In the genomic region with DNA sequence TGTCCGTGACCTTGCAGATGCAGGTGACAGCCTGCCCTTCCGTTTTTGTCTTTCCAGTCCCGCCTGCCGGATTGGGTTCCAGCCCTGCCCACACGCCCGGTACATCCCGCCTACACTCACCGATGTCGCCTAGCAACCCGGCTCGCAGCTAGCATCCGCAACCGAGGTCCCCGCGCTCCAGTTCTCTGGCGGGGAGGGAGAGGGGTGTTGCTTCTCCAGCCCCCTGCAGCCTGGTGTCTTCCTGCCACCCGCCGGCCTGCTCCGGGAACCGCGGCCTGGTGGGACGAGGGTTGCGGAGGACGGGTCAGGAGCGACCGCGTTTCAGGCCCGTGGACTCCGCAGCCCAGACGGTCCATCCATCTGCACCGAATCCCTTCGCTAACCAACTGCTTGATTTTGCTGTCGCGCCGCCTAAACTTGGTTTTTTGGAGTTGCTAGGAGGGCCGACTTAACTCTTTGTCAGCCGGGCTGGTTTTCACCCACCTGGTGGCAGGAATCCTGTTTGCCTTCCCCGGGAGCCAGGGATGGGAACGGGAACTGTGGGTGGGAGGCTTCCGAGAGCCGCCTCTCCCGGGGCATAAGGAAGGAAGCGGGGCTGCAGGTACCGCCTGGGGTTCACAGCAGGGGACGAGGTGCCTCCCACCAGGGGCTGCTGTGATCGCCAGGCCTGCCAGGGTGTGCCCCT, we compare ENCODE assay signal across 9 cellular contexts. TPM values are rescaled to one million over a fixed set of nuclear protein-coding genes. Genes with fewer than 3 reads are reported as not detected.
A peak's percentile ranks its signal among the peaks of the same experiment; 100 is the strongest.
DNase-seq lines count a peak whose midpoint lies in the region; ATAC-seq, FAIRE-seq and TF ChIP-seq lines count a peak whose summit lies in the region.
"Had no signal": no experiment of that assay in that cellular context is flagged by ENCODE, and none has a peak within 500 bp of the region (broad histone marks: within the 10 kb centered on the region; RNA-seq: fewer than 3 reads in every experiment).

No MANE protein-coding gene starts in this region.

- H3K4me1 ChIP-seq in pancreas (no peaks in the 10 kb centered on the region), sigmoid colon (peaks cover 0 to 13% (median 9%) of the 10 kb centered on the region in 4 donors)

- TF ChIP-seq CTCF in 22Rv1 (IDR thresholded peaks at IDR 0.05) (0 out of 2 replicates have a peak, but pooled peaks have one; percentile 2), fibroblast of mammary gland (conservative IDR thresholded peaks at IDR 0.05; ENCODE audit: control insufficient read depth, insufficient read depth, low read depth, low read length) (peak; percentile 21), pancreas (IDR thresholded peaks at IDR 0.05) (no peak), sigmoid colon (IDR thresholded peaks at IDR 0.05) (no peak)

- DNase-seq in NCI-H1105 treated with DMSO at 0.1 percent for 48 hours (lab: John Stamatoyannopoulos, UW) (peak; percentile 76), fibroblast of mammary gland (ENCODE audit: low read depth) (no peak), pancreas (peak in 1 of 6 donors; percentile 48), sigmoid colon (no peak)
- peak; percentile 71 for DNase-seq in activated T-cell treated with anti-CD3 and anti-CD28 coated beads, Interleukin-2, amount 50 U/mL, for 24 hours

- no peaks in the 10 kb centered on the region for H3K36me3 Mint-ChIP-seq in activated T-cell treated with anti-CD3 and anti-CD28 coated beads, Interleukin-2, amount 50 U/mL, for 24 hours (ENCODE audit: low read depth)

- H3K4me3 ChIP-seq in fibroblast of mammary gland (ENCODE audit: control insufficient read depth, low read depth, low read length) (no peak overlapping the region), pancreas (peak overlapping the region in 1 of 4 donors; percentile 12), sigmoid colon (peak overlapping the region in 2 of 4 donors; percentile 24 to 39)

- TF ChIP-seq EP300 in sigmoid colon (IDR thresholded peaks at IDR 0.05): no peak

- FAIRE-seq in pancreas (lab: Jason Lieb, UNC): no peak

- no peaks in the 10 kb centered on the region for H3K9me3 ChIP-seq in pancreas
- H3K9me3 ChIP-seq in sigmoid colon: peaks cover 0 to 5% (median 0%) of the 10 kb centered on the region in 4 donors

- H3K27me3 ChIP-seq in pancreas: peaks cover 0 to 5% (median 0%) of the 10 kb centered on the region in 4 donors
- peaks cover 20 to 47% (median 34%) of the 10 kb centered on the region in 3 donors for H3K27me3 ChIP-seq in sigmoid colon

- no peak overlapping the region for H3K27ac Mint-ChIP-seq in activated T-cell treated with anti-CD3 and anti-CD28 coated beads, Interleukin-2, amount 50 U/mL, for 24 hours

- intact Hi-C loops in pancreas (cut with DNase I) (loop anchor here in 1 of 3 donors (5.0 kb wide), 1 partner anchor 421 kb away; no protein-coding TSS in a partner anchor), sigmoid colon (cut with DNase I) (no loop called here)

- H3K4me1 Mint-ChIP-seq in activated T-cell treated with anti-CD3 and anti-CD28 coated beads, Interleukin-2, amount 50 U/mL, for 24 hours (ENCODE audit: low read depth): peaks cover 27% of the 10 kb centered on the region

- H3K36me3 ChIP-seq in pancreas (no peaks in the 10 kb centered on the region), sigmoid colon (no peaks in the 10 kb centered on the region)

- ATAC-seq in pancreas (peak in 3 of 4 donors; percentile 41 to 60 (median 56)), GM21390 (IDR thresholded peaks at IDR 0.05; ENCODE audit: unreplicated experiment) (no peak), GM21367 (IDR thresholded peaks at IDR 0.05; ENCODE audit: unreplicated experiment) (no peak)

- WGBS in pancreas, 2 donors: 4% methylated on average over 46 of the region's 46 CpGs
- WGBS in sigmoid colon, 2 donors: 4 to 6% methylated on average over 46 of the region's 46 CpGs

- H3K9me3 Mint-ChIP-seq in activated T-cell treated with anti-CD3 and anti-CD28 coated beads, Interleukin-2, amount 50 U/mL, for 24 hours: peaks cover 4% of the 10 kb centered on the region

- H3K4me3 Mint-ChIP-seq in activated T-cell treated with anti-CD3 and anti-CD28 coated beads, Interleukin-2, amount 50 U/mL, for 24 hours: peak overlapping the region; percentile 53

- TF ChIP-seq POLR2A in sigmoid colon (IDR thresholded peaks at IDR 0.05): no peak

- H3K27ac ChIP-seq in 22Rv1 (peak overlapping the region; percentile 34; the same call in 1 of the 2 replicates), pancreas (no peak overlapping the region), sigmoid colon (no peak overlapping the region)
- H3K27ac ChIP-seq: VCaP had no signal

- no peaks in the 10 kb centered on the region for H3K27me3 Mint-ChIP-seq in activated T-cell treated with anti-CD3 and anti-CD28 coated beads, Interleukin-2, amount 50 U/mL, for 24 hours

RNA-seq across cellular contexts. Expression of a gene that starts 15.4 kb away (rescaled TPM):
- total RNA-seq in pancreas (1 to 10 TPM in 2 of 6 donors, under 1 TPM in 2, not detected in 2; 0.69 to 3.9 (median 1.5) TPM), sigmoid colon (1 to 10 TPM in 1 of 4 donors, not detected in 3; 1.8 TPM)
- polyA plus RNA-seq in pancreas (1 to 10 TPM; 1.6 to 1.8 TPM), sigmoid colon (1 to 10 TPM in 2 of 3 donors, not detected in 1; 6.6 to 7.7 TPM)

RNA-seq across cellular contexts. Expression of a gene that starts 29.5 kb away (rescaled TPM):
- total RNA-seq in pancreas: not detected
- polyA plus RNA-seq in pancreas: not detected
- total RNA-seq in sigmoid colon: not detected
- not detected for polyA plus RNA-seq in sigmoid colon

RNA-seq across cellular contexts. Expression of a gene that starts 39.1 kb away (rescaled TPM):
- total RNA-seq in pancreas: 10 to 100 TPM; 30.0 to 46.3 (median 36.5) TPM
- 100 to 1,000 TPM in 1 of 2 donors, 10 to 100 TPM in 1; 95.8 to 104 TPM for polyA plus RNA-seq in pancreas
- total RNA-seq in sigmoid colon: 100 to 1,000 TPM in 3 of 4 donors, 10 to 100 TPM in 1; 80.6 to 123 (median 103) TPM
- 100 to 1,000 TPM in 2 of 3 donors, 10 to 100 TPM in 1; 87.7 to 185 (median 168) TPM for polyA plus RNA-seq in sigmoid colon

RNA-seq across cellular contexts. Expression of a gene that starts 40.1 kb away (rescaled TPM):
- total RNA-seq in pancreas (10 to 100 TPM in 3 of 6 donors, 1 to 10 TPM in 3; 6.7 to 18.7 (median 9.7) TPM), sigmoid colon (10 to 100 TPM; 17.8 to 42.9 (median 23.0) TPM)
- polyA plus RNA-seq in pancreas (10 to 100 TPM; 21.7 to 27.1 TPM), sigmoid colon (10 to 100 TPM; 12.0 to 19.5 (median 13.2) TPM)

Comparison
In these comparisons a context has a peak if more than half of its experiments do, and no peak if none do; other contexts are left out.
1. CTCF ChIP-seq: peak in 22Rv1 (single experiment) and fibroblast of mammary gland (single experiment); none in pancreas (0 of 4) and sigmoid colon (0 of 4).
2. DNase-seq: peak in NCI-H1105 treated with DMSO at 0.1 percent for 48 hours (single experiment) and activated T-cell treated with anti-CD3 and anti-CD28 coated beads, Interleukin-2, amount 50 U/mL, for 24 hours (single experiment); none in fibroblast of mammary gland (single experiment) and sigmoid colon (single experiment).
3. ATAC-seq: peak in pancreas (3 of 4); none in GM21390 (single experiment) and GM21367 (single experiment).